Comparison of ENCODE assay signal across 8 cellular contexts in the genomic region with DNA sequence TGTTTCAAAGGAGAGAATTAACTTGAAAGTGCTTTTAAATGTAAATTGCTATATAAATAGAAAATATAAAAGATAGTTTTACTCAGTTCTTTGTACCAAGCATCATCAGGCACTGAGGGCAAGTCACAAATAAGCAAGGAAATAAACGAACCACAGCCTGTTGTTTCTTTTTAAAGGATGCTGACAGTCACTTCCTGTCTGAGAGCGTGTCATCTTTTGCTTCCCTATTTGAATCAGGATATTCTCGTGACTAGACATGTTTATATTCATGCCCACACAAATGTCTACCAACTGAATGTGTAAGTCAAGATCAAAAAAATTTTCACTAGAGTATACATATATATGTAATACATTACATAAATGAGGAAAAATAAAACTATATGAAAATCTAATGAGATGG. TPM values are rescaled to one million over a fixed set of nuclear protein-coding genes. Genes with fewer than 3 reads are reported as not detected.
DNase-seq lines count a peak whose midpoint lies in the region; ATAC-seq, FAIRE-seq and TF ChIP-seq lines count a peak whose summit lies in the region.

No MANE protein-coding gene starts in this region.

- H3K27me3 ChIP-seq in transverse colon (no peaks in the 10 kb centered on the region), hepatocyte (no peaks in the 10 kb centered on the region)

- FAIRE-seq in GM12891 (lab: Jason Lieb, UNC), result no peak

- no peak overlapping the region for H2AFZ ChIP-seq in hepatocyte

- no peak overlapping the region for H3K4me3 ChIP-seq in transverse colon
- no peak overlapping the region for H3K4me3 ChIP-seq in hepatocyte

- TF ChIP-seq CTCF in transverse colon (IDR thresholded peaks at IDR 0.05) (no peak), hepatocyte (IDR thresholded peaks at IDR 0.05; ENCODE audit: poor library complexity) (no peak)

- H3K79me2 ChIP-seq in hepatocyte, result no peaks in the 10 kb centered on the region

- intact Hi-C loops in transverse colon (cut with DNase I; ENCODE audit: low total_unique reads), result no loop called here

- no peaks in the 10 kb centered on the region for H3K9me2 ChIP-seq in hepatocyte (replicated peaks; ENCODE audit: insufficient read depth)

- DNase-seq in GM12891 (ENCODE audit: insufficient read length, low spot score) (no peak), Kasumi-1 (lab: John Stamatoyannopoulos, UW) (peak; percentile 45 to 77), hepatic stellate cell (ENCODE audit: low spot score) (peak; percentile 2), caudate nucleus (lab: John Stamatoyannopoulos, UW) (no peak), NCI-H446 (lab: John Stamatoyannopoulos, UW) (no peak), transverse colon (no peak), hepatocyte (ENCODE audit: low spot score) (no peak)

- no peaks in the 10 kb centered on the region for H4K20me1 ChIP-seq in hepatocyte (ENCODE audit: insufficient read depth, poor library complexity, severe bottlenecking)

- no peaks in the 10 kb centered on the region for H3K36me3 ChIP-seq in transverse colon
- H3K36me3 ChIP-seq in hepatocyte (replicated peaks; ENCODE audit: insufficient read depth, low read depth), result no peaks in the 10 kb centered on the region

- 33 to 43% methylated on average over 3 of the region's 3 CpGs for WGBS in transverse colon (ENCODE audit: low coverage in 1 of 2), 2 donors
- WGBS in hepatocyte (ENCODE audit: low lambda C conversion rate, missing lambda C conversion rate), result 71% methylated on average over 3 of the region's 3 CpGs

- no peak for TF ChIP-seq EP300 in transverse colon (IDR thresholded peaks at IDR 0.05; ENCODE audit: low read depth)

- H3K27ac ChIP-seq in caudate nucleus (ENCODE audit: low read depth, low read length), result no peak overlapping the region
- no peak overlapping the region for H3K27ac ChIP-seq in transverse colon
- H3K27ac ChIP-seq in hepatocyte, result no peak overlapping the region

- peak; percentile 94 for ATAC-seq in GM21576 (IDR thresholded peaks at IDR 0.05; ENCODE audit: unreplicated experiment)

- in situ Hi-C loops in transverse colon (cut with MboI; ENCODE audit: low pct_ligation_motif_present in 1 of 4, low pct_unique_long_range_greater_than_20kb in 1 of 4, low sequenced_read_pairs in 3 of 4), result no loop called here

- TF ChIP-seq POLR2A in GM12891 (IDR thresholded peaks at IDR 0.05; ENCODE audit: low read depth, low read length) (no peak), transverse colon (IDR thresholded peaks at IDR 0.05) (no peak)

- no peaks in the 10 kb centered on the region for H3K4me1 ChIP-seq in transverse colon
- H3K4me1 ChIP-seq in hepatocyte (ENCODE audit: insufficient read depth), result no peaks in the 10 kb centered on the region

- no peak overlapping the region for H3K4me2 ChIP-seq in hepatocyte

- H3K9me3 ChIP-seq in transverse colon (no peaks in the 10 kb centered on the region), hepatocyte (ENCODE audit: low read depth) (no peaks in the 10 kb centered on the region)

TF ChIP-seq in GM12891, 5 proteins besides CTCF, POLR2A, EP300 and RAD21:
- no peak for TF ChIP-seq POU2F2 (IDR thresholded peaks at IDR 0.05; ENCODE audit: low read depth, low read length)
- peak; percentile 30; the same call in 1 of the 2 replicates for TF ChIP-seq SPI1 (IDR thresholded peaks at IDR 0.05; ENCODE audit: low read depth, low read length)
TF ChIP-seq in GM12891: peak in this region for 1.

RNA-seq across cellular contexts. Expression of gene SLC2A13, which starts 31.4 kb away (rescaled TPM):
- polyA plus RNA-seq in GM12891 (2012; ENCODE audit: low read depth, missing spikeins), result 0.10 TPM
- total RNA-seq in transverse colon, result 10 to 100 TPM; 31.8 to 70.7 (median 46.8) TPM
- 20.0 and 21.1 TPM in 2 replicates for total RNA-seq in hepatocyte
- 8.4 and 12.1 TPM in 2 replicates for polyA plus RNA-seq in hepatocyte

Comparison
In these comparisons a context has a peak if more than half of its experiments do, and no peak if none do; other contexts are left out.
1. DNase-seq: peak in Kasumi-1 (2 of 2) and hepatic stellate cell (single experiment); none in GM12891 (single experiment), caudate nucleus (0 of 61), NCI-H446 (0 of 2), transverse colon (single experiment) and hepatocyte (single experiment).